ENCODE assay signal across 19 cellular contexts in the genomic region with DNA sequence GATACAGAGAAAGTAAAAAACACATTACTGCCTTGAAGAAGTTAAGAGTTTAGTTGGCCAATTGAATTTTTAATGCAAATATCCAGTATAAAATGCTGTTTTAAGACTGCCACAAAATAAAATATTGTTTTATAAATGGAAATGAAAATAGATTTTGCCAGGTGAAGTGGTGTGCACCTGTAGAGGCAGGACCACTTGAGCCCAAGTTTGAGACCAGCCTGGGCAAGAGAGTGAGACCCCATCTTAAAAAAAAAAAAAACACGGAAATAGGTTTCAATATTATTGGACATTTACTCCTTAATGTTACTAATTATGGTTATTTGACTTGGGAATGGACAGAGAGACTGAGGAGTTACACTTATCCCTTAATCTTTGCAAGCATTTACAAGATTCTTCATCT.
"Had no signal": no experiment of that assay in that cellular context is flagged by ENCODE, and none has a peak within 500 bp of the region (broad histone marks: within the 10 kb centered on the region; RNA-seq: fewer than 3 reads in every experiment).

No MANE protein-coding gene starts in this region.

- H3K27ac ChIP-seq: adrenal gland, cardiac muscle cell, gastrocnemius medialis, neural progenitor cell, prostate gland, right atrium auricular region, suprapubic skin, vagina had no signal

- DNase-seq: activated CD4-positive, alpha-beta memory T cell treated with anti-CD3 and anti-CD28 coated beads for 36 hours; activated naive CD4-positive, alpha-beta T cell treated with anti-CD3 and anti-CD28 coated beads, Interleukin-2, amount 50 U/mL, for 16 hours; adrenal gland; effector CD8-positive, alpha-beta T cell; gastrocnemius medialis; heart left ventricle; kidney; left lung; stimulated activated naive CD8-positive, alpha-beta T cell treated with anti-CD3 and anti-CD28 coated beads, Interleukin-15, amount 100 ng/mL, for 72 hours; T-helper 1 cell; trophoblast cell had no signal

- H3K27me3 Mint-ChIP-seq: activated CD4-positive, alpha-beta memory T cell treated with anti-CD3 and anti-CD28 coated beads for 36 hours; dendritic cell treated with granulocyte-macrophage colony-stimulating factor and Interleukin-4, amounts not matched to agents 40 ng/mL and 50 ng/mL, for 4 days; stimulated activated naive CD8-positive, alpha-beta T cell treated with anti-CD3 and anti-CD28 coated beads, Interleukin-15, amount 100 ng/mL, for 72 hours had no signal

- H3K36me3 ChIP-seq: adrenal gland, cardiac muscle cell, neural progenitor cell, prostate gland, right atrium auricular region, suprapubic skin, vagina had no signal

- H3K4me3 ChIP-seq: adrenal gland, cardiac muscle cell, gastrocnemius medialis, neural progenitor cell, prostate gland, right atrium auricular region, vagina had no signal

- H3K4me1 ChIP-seq: prostate gland had no signal

- H2AFZ ChIP-seq: neural progenitor cell had no signal

- H3K9ac ChIP-seq: neural progenitor cell had no signal

- H3K4me3 Mint-ChIP-seq: dendritic cell treated with granulocyte-macrophage colony-stimulating factor and Interleukin-4, amounts not matched to agents 40 ng/mL and 50 ng/mL, for 4 days had no signal

- ATAC-seq: esophagus mucosa; gastrocnemius medialis; heart left ventricle; stimulated activated naive CD8-positive, alpha-beta T cell treated with anti-CD3 and anti-CD28 coated beads, Interleukin-15, amount 100 ng/mL, for 72 hours had no signal

- H3K9me3 Mint-ChIP-seq: activated CD4-positive, alpha-beta memory T cell treated with anti-CD3 and anti-CD28 coated beads for 36 hours; dendritic cell treated with granulocyte-macrophage colony-stimulating factor and Interleukin-4, amounts not matched to agents 40 ng/mL and 50 ng/mL, for 4 days; neural progenitor cell; stimulated activated naive CD8-positive, alpha-beta T cell treated with anti-CD3 and anti-CD28 coated beads, Interleukin-15, amount 100 ng/mL, for 72 hours had no signal

- H3K27ac Mint-ChIP-seq: activated CD4-positive, alpha-beta memory T cell treated with anti-CD3 and anti-CD28 coated beads for 36 hours; dendritic cell treated with granulocyte-macrophage colony-stimulating factor and Interleukin-4, amounts not matched to agents 40 ng/mL and 50 ng/mL, for 4 days; neural progenitor cell had no signal

- H3K27me3 ChIP-seq: adrenal gland, cardiac muscle cell, gastrocnemius medialis, heart left ventricle, left lung, neural progenitor cell, right atrium auricular region, suprapubic skin, vagina had no signal

- H3K9me3 ChIP-seq: adrenal gland, gastrocnemius medialis, heart left ventricle, left lung, prostate gland, right atrium auricular region, suprapubic skin, vagina had no signal
